Comparison of ENCODE assay signal across 27 cellular contexts in the genomic region with DNA sequence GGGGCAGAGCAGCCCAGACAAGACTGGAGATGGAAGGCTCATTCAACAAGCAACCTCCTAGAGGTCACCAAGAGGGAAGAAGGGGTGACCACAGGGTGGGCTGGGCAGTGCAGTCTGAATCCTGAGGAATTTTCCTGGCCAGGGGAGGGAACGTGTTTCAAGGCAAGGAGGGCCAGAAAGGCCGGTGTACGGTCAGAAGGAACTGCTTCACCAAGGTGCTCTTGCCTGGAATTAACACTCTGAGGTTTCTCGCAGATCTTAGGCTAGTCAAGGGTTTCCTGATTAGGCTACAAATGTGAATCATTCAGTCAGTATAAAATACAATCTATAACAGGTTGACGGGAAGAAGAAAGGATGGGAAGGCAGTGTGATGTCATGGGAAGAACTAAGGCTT.
DNase-seq lines count a peak whose midpoint lies in the region; ATAC-seq and TF ChIP-seq lines count a peak whose summit lies in the region.
"Had no signal": no experiment of that assay in that cellular context is flagged by ENCODE, and none has a peak within 500 bp of the region (broad histone marks: within the 10 kb centered on the region; RNA-seq: fewer than 3 reads in every experiment).

No MANE protein-coding gene starts in this region.

- no peaks in the 10 kb centered on the region for H3K36me3 ChIP-seq in CD8-positive, alpha-beta T cell (ENCODE audit: insufficient read depth, low read length)
- H3K36me3 ChIP-seq: Peyer's patch, tibial artery had no signal

- intact Hi-C loops in activated CD4-positive, alpha-beta T cell treated with anti-CD3 and anti-CD28 coated beads, Interleukin-2, amount 10 ng/mL, durations not matched to agents 24 days and 14 days (cut with micrococcal nuclease) = loop anchor here (5.0 kb wide), 1 partner anchor 49 kb away; no protein-coding TSS in a partner anchor
- intact Hi-C loops in CD8-positive, alpha-beta T cell (cut with DNase I, micrococcal nuclease) = no loop called here
- intact Hi-C loops in lower leg skin (cut with DNase I; ENCODE audit: low total_unique reads) = no loop called here

- H3K9me3 ChIP-seq in CD8-positive, alpha-beta T cell (ENCODE audit: low read length) = no peaks in the 10 kb centered on the region
- H3K9me3 ChIP-seq: A549, Peyer's patch, tibial artery had no signal

- POLR2A ChIA-PET in CD8-positive, alpha-beta T cell (lab: Charles Lee) = no interaction called here
- POLR2A ChIA-PET in activated CD8-positive, alpha-beta T cell treated with anti-CD3 and anti-CD28 coated beads, Interleukin-2, amount 10 ng/mL, durations not matched to agents 7 days and 5 days (lab: Charles Lee) = no interaction called here

- H3K4me1 ChIP-seq in CD8-positive, alpha-beta T cell (ENCODE audit: insufficient read depth, low read length) = peaks cover 60% of the 10 kb centered on the region
- H3K4me1 ChIP-seq: A549, Peyer's patch, tibial artery had no signal

- in situ Hi-C loops in GM13977 (cut with MboI; ENCODE audit: low pct_unique_long_range_greater_than_20kb, low sequenced_read_pairs, unreplicated experiment) = no loop called here

- peaks cover 9% of the 10 kb centered on the region for H3K9me3 Mint-ChIP-seq in activated CD4-positive, alpha-beta T cell treated with anti-CD3 and anti-CD28 coated beads, Interleukin-2, amount 10 ng/mL, durations not matched to agents 24 days and 14 days
- no peaks in the 10 kb centered on the region for H3K9me3 Mint-ChIP-seq in CD8-positive, alpha-beta T cell
- no peaks in the 10 kb centered on the region for H3K9me3 Mint-ChIP-seq in activated CD8-positive, alpha-beta T cell treated with anti-CD3 and anti-CD28 coated beads, Interleukin-2, amount 10 ng/mL, durations not matched to agents 7 days and 5 days (ENCODE audit: insufficient read depth)
- H3K9me3 Mint-ChIP-seq: CD4-positive, CD25-positive, alpha-beta regulatory T cell; effector memory CD8-positive, alpha-beta T cell; GM23338; nephron had no signal

- H3K4me1 Mint-ChIP-seq in activated CD4-positive, alpha-beta T cell treated with anti-CD3 and anti-CD28 coated beads, Interleukin-2, amount 10 ng/mL, durations not matched to agents 24 days and 14 days = peaks cover 57% of the 10 kb centered on the region
- peaks cover 62% of the 10 kb centered on the region for H3K4me1 Mint-ChIP-seq in CD8-positive, alpha-beta T cell (ENCODE audit: low read depth)
- H3K4me1 Mint-ChIP-seq in activated CD8-positive, alpha-beta T cell treated with anti-CD3 and anti-CD28 coated beads, Interleukin-2, amount 10 ng/mL, durations not matched to agents 7 days and 5 days (ENCODE audit: low read depth) = peaks cover 52% of the 10 kb centered on the region
- H3K4me1 Mint-ChIP-seq: GM23338, nephron had no signal

- no peak for TF ChIP-seq CTCF in CD8-positive, alpha-beta T cell (IDR thresholded peaks at IDR 0.05)
- no peak for TF ChIP-seq CTCF in lower leg skin (IDR thresholded peaks at IDR 0.05)
- TF ChIP-seq CTCF in GM13977 (IDR thresholded peaks at IDR 0.05; ENCODE audit: extremely low read depth, insufficient read depth, missing control alignments) = no peak

- H3K27me3 ChIP-seq in CD8-positive, alpha-beta T cell (ENCODE audit: insufficient read depth, low read length) = no peaks in the 10 kb centered on the region
- H3K27me3 ChIP-seq: Peyer's patch had no signal

- WGBS in lower leg skin, 2 donors = 78 to 85% methylated on average over 5 of the region's 5 CpGs

- ATAC-seq in CD8-positive, alpha-beta T cell = no peak
- ATAC-seq in activated CD8-positive, alpha-beta T cell treated with anti-CD3 and anti-CD28 coated beads, Interleukin-2, amount 10 ng/mL, durations not matched to agents 7 days and 5 days = no peak
- ATAC-seq in GM21526 (IDR thresholded peaks at IDR 0.05; ENCODE audit: low FRiP score, unreplicated experiment) = no peak
- ATAC-seq: A549; activated CD4-positive, CD25-positive, alpha-beta regulatory T cell treated with anti-CD3 and anti-CD28 coated beads, Interleukin-2, amount 50 U/mL, for 24 hours; esophagus mucosa; GM23338 had no signal

- CTCF ChIA-PET in CD8-positive, alpha-beta T cell (lab: Charles Lee) = no interaction called here
- CTCF ChIA-PET in activated CD8-positive, alpha-beta T cell treated with anti-CD3 and anti-CD28 coated beads, Interleukin-2, amount 10 ng/mL, durations not matched to agents 7 days and 5 days (lab: Charles Lee) = no interaction called here

- H3K36me3 Mint-ChIP-seq in activated CD4-positive, alpha-beta T cell treated with anti-CD3 and anti-CD28 coated beads, Interleukin-2, amount 10 ng/mL, durations not matched to agents 24 days and 14 days (ENCODE audit: low read depth) = peaks cover 6% of the 10 kb centered on the region
- no peaks in the 10 kb centered on the region for H3K36me3 Mint-ChIP-seq in CD8-positive, alpha-beta T cell
- H3K36me3 Mint-ChIP-seq in activated CD8-positive, alpha-beta T cell treated with anti-CD3 and anti-CD28 coated beads, Interleukin-2, amount 10 ng/mL, durations not matched to agents 7 days and 5 days (ENCODE audit: low read depth) = no peaks in the 10 kb centered on the region
- H3K36me3 Mint-ChIP-seq: CD4-positive, CD25-positive, alpha-beta regulatory T cell had no signal

- no peak overlapping the region for H3K27ac ChIP-seq in CD8-positive, alpha-beta T cell (ENCODE audit: low read depth, low read length)
- H3K27ac ChIP-seq: A549, Peyer's patch, tibial artery had no signal

- H3K4me3 Mint-ChIP-seq in activated CD4-positive, alpha-beta T cell treated with anti-CD3 and anti-CD28 coated beads, Interleukin-2, amount 10 ng/mL, durations not matched to agents 24 days and 14 days = peak overlapping the region; percentile 42
- H3K4me3 Mint-ChIP-seq in CD8-positive, alpha-beta T cell = peak overlapping the region; percentile 35
- no peak overlapping the region for H3K4me3 Mint-ChIP-seq in activated CD8-positive, alpha-beta T cell treated with anti-CD3 and anti-CD28 coated beads, Interleukin-2, amount 10 ng/mL, durations not matched to agents 7 days and 5 days
- H3K4me3 Mint-ChIP-seq: CD4-positive, CD25-positive, alpha-beta regulatory T cell; GM23338; nephron had no signal

- peak; percentile 57 for DNase-seq in activated CD4-positive, alpha-beta T cell treated with anti-CD3 and anti-CD28 coated beads, Interleukin-2, amount 10 ng/mL, durations not matched to agents 24 days and 14 days
- no peak for DNase-seq in activated CD4-positive, alpha-beta T cell treated with anti-CD3 and anti-CD28 coated beads for 48 hours
- peak in 1 of 7 experiments; percentile 46 for DNase-seq in CD8-positive, alpha-beta T cell
- DNase-seq in activated CD8-positive, alpha-beta T cell treated with anti-CD3 and anti-CD28 coated beads, Interleukin-2, amount 10 ng/mL, durations not matched to agents 7 days and 5 days = peak; percentile 12
- DNase-seq in lower leg skin (ENCODE audit: low spot score in 2 of 2) = peak; percentile 2 to 58
- DNase-seq in GM13977 (ENCODE audit: low spot score) = no peak
- no peak for DNase-seq in inferior parietal cortex (ENCODE audit: extremely low spot score)
- DNase-seq: AML-193; caudate nucleus; cortex of kidney; effector memory CD8-positive, alpha-beta T cell; foreskin fibroblast; kidney glomerular epithelial cell; NCI-H1048; NCI-H82; Peyer's patch; SIG-M5; stimulated activated CD4-positive, alpha-beta T cell treated with anti-CD3 and anti-CD28 coated beads, Interleukin-4, amount 100 ng/mL, for 1 hour; tibial artery had no signal

- TF ChIP-seq POLR2A in lower leg skin (IDR thresholded peaks at IDR 0.05) = no peak

- H3K4me3 ChIP-seq in CD8-positive, alpha-beta T cell (ENCODE audit: low read depth, low read length) = no peak overlapping the region
- H3K4me3 ChIP-seq in lower leg skin (ENCODE audit: low read depth, poor library complexity, severe bottlenecking) = no peak overlapping the region
- H3K4me3 ChIP-seq: A549, GM23338, lung, Peyer's patch, tibial artery had no signal

- no peaks in the 10 kb centered on the region for H3K27me3 Mint-ChIP-seq in activated CD4-positive, alpha-beta T cell treated with anti-CD3 and anti-CD28 coated beads, Interleukin-2, amount 10 ng/mL, durations not matched to agents 24 days and 14 days
- no peaks in the 10 kb centered on the region for H3K27me3 Mint-ChIP-seq in CD8-positive, alpha-beta T cell (ENCODE audit: low read depth)
- peaks cover 2% of the 10 kb centered on the region for H3K27me3 Mint-ChIP-seq in activated CD8-positive, alpha-beta T cell treated with anti-CD3 and anti-CD28 coated beads, Interleukin-2, amount 10 ng/mL, durations not matched to agents 7 days and 5 days (ENCODE audit: low read depth)

- H3K27ac Mint-ChIP-seq in activated CD4-positive, alpha-beta T cell treated with anti-CD3 and anti-CD28 coated beads, Interleukin-2, amount 10 ng/mL, durations not matched to agents 24 days and 14 days = peak overlapping the region; percentile 77
- peak overlapping the region; percentile 88 for H3K27ac Mint-ChIP-seq in CD8-positive, alpha-beta T cell
- H3K27ac Mint-ChIP-seq in activated CD8-positive, alpha-beta T cell treated with anti-CD3 and anti-CD28 coated beads, Interleukin-2, amount 10 ng/mL, durations not matched to agents 7 days and 5 days = peak overlapping the region; percentile 36
- H3K27ac Mint-ChIP-seq: CD4-positive, CD25-positive, alpha-beta regulatory T cell; GM23338; nephron had no signal

Comparison
In these comparisons a context has a peak if more than half of its experiments do, and no peak if none do; other contexts are left out.
1. DNase-seq: peak in activated CD4-positive, alpha-beta T cell treated with anti-CD3 and anti-CD28 coated beads, Interleukin-2, amount 10 ng/mL, durations not matched to agents 24 days and 14 days (single experiment), activated CD8-positive, alpha-beta T cell treated with anti-CD3 and anti-CD28 coated beads, Interleukin-2, amount 10 ng/mL, durations not matched to agents 7 days and 5 days (single experiment) and lower leg skin (2 of 2); none in activated CD4-positive, alpha-beta T cell treated with anti-CD3 and anti-CD28 coated beads for 48 hours (single experiment), GM13977 (single experiment) and inferior parietal cortex (single experiment).
2. H3K27ac Mint-ChIP-seq: peak in every context shown above with its lines; median percentile 88 in CD8-positive, alpha-beta T cell; 77 in activated CD4-positive, alpha-beta T cell treated with anti-CD3 and anti-CD28 coated beads, Interleukin-2, amount 10 ng/mL, durations not matched to agents 24 days and 14 days; 36 in activated CD8-positive, alpha-beta T cell treated with anti-CD3 and anti-CD28 coated beads, Interleukin-2, amount 10 ng/mL, durations not matched to agents 7 days and 5 days.